In the genomic region with DNA sequence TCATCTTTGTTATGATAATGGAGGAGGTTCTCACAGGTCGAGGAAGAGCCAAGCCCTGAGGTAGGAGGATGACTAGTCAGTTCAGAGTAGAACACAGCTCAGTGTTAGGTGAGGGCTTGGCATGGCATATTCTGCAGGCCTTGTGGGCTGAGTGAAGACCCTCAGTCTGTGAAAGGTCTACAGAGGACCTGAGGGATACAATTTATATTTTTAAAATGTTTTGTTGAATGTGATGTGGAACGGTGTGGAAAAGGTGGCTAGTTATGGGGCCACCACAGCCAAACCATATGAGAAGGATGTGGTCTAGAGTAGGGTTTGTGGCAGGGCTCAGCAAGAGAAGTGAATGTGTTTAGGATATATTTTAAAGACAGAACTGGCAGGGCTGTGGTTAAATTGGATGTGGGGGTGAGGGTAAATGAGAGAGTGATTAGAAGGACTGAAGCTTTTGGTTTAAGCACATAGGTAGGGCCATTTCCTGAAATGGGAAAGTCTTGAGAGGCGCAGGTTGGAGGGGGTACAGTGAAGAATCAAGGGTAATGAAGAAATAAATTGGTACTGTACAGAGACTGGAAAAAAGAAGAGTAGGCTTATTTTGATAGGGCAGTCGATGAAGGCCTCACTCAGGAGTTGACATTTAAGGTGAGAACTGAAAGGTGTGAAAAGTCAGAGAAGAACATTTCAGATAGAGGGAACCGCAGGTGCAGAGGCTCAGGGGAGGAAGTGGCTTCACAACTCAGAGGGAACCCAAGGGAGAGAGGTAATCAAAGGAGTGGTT, we compare ENCODE assay signal across 10 cellular contexts.
A peak's percentile ranks its signal among the peaks of the same experiment; 100 is the strongest.
DNase-seq lines count a peak whose midpoint lies in the region; ATAC-seq, FAIRE-seq and TF ChIP-seq lines count a peak whose summit lies in the region.
"Had no signal": no experiment of that assay in that cellular context is flagged by ENCODE, and none has a peak within 500 bp of the region (broad histone marks: within the 10 kb centered on the region; RNA-seq: fewer than 3 reads in every experiment).

No MANE protein-coding gene starts in this region.

- peaks cover 7 to 8% of the 10 kb centered on the region in 2 donors for H3K36me3 Mint-ChIP-seq in activated T-cell treated with anti-CD3 and anti-CD28 coated beads, Interleukin-2, amount 50 U/mL, for 72 hours (ENCODE audit: insufficient read depth in 2 of 2)
- no peaks in the 10 kb centered on the region for H3K36me3 Mint-ChIP-seq in osteocyte (ENCODE audit: unreplicated experiment)

- no peak for FAIRE-seq in kidney (lab: Jason Lieb, UNC)
- FAIRE-seq: endometrium had no signal

- peak; percentile 83 for ATAC-seq in HG03354 (IDR thresholded peaks at IDR 0.05; ENCODE audit: poor library complexity, severe bottlenecking, unreplicated experiment)
- ATAC-seq in activated T-cell treated with anti-CD3 and anti-CD28 coated beads, Interleukin-2, amount 50 U/mL, for 72 hours (replicated peaks in 1 of 2): peak; percentile 88 to 91

- peak; percentile 6 for DNase-seq in GM20000 (ENCODE audit: low spot score)
- DNase-seq in activated T-cell treated with anti-CD3 and anti-CD28 coated beads, Interleukin-2, amount 50 U/mL, for 72 hours: peak; percentile 71 to 77
- peak in 4 of 6 experiments; percentile 3 to 76 (median 74) for DNase-seq in stimulated activated naive CD4-positive, alpha-beta T cell (lab: John Stamatoyannopoulos, UW)
- no peak for DNase-seq in dermis blood vessel endothelial cell
- DNase-seq in osteocyte (ENCODE audit: extremely low spot score, unreplicated experiment): no peak
- no peak for DNase-seq in HPDE6-E6E7 (ENCODE audit: extremely low spot score)
- no peak for DNase-seq in kidney

- peaks cover 2 to 4% of the 10 kb centered on the region in 2 donors for H3K9me3 Mint-ChIP-seq in activated T-cell treated with anti-CD3 and anti-CD28 coated beads, Interleukin-2, amount 50 U/mL, for 72 hours
- peaks cover 11% of the 10 kb centered on the region for H3K9me3 Mint-ChIP-seq in osteocyte (ENCODE audit: unreplicated experiment)

- H3K4me1 ChIP-seq in kidney (ENCODE audit: control insufficient read depth in 1 of 2, insufficient read depth in 1 of 2, low read depth in 1 of 2, low read length in 2 of 2): no peaks in the 10 kb centered on the region

- peaks cover 2 to 3% of the 10 kb centered on the region in 2 donors for H3K9me3 ChIP-seq in kidney (ENCODE audit: control insufficient read depth in 1 of 2, low read length in 2 of 2)

- TF ChIP-seq CTCF in GM20000 (IDR thresholded peaks at IDR 0.05; ENCODE audit: extremely low read depth, missing control alignments) (no peak), osteocyte (IDR thresholded peaks at IDR 0.05) (no peak), kidney (IDR thresholded peaks at IDR 0.05; ENCODE audit: borderline replicate concordance, extremely low read depth, insufficient read depth) (no peak)

- peak overlapping the region; percentile 33 for H3K27ac Mint-ChIP-seq in activated T-cell treated with anti-CD3 and anti-CD28 coated beads, Interleukin-2, amount 50 U/mL, for 72 hours
- no peak overlapping the region for H3K27ac Mint-ChIP-seq in osteocyte (ENCODE audit: unreplicated experiment)

- H3K36me3 ChIP-seq in kidney (ENCODE audit: control insufficient read depth in 1 of 2, insufficient read depth in 2 of 2, low read length in 2 of 2): no peaks in the 10 kb centered on the region

- H3K4me1 Mint-ChIP-seq in activated T-cell treated with anti-CD3 and anti-CD28 coated beads, Interleukin-2, amount 50 U/mL, for 72 hours (ENCODE audit: low read depth): peaks cover 50% of the 10 kb centered on the region
- no peaks in the 10 kb centered on the region for H3K4me1 Mint-ChIP-seq in osteocyte (ENCODE audit: unreplicated experiment)

- intact Hi-C loops in kidney (cut with DNase I): no loop called here

- H3K27me3 Mint-ChIP-seq in activated T-cell treated with anti-CD3 and anti-CD28 coated beads, Interleukin-2, amount 50 U/mL, for 72 hours (ENCODE audit: low read depth): peaks cover 36% of the 10 kb centered on the region
- peaks cover 4% of the 10 kb centered on the region for H3K27me3 Mint-ChIP-seq in osteocyte (ENCODE audit: unreplicated experiment)

- H3K27ac ChIP-seq in kidney (ENCODE audit: low read depth in 2 of 2, low read length in 2 of 2): no peak overlapping the region

- no peak overlapping the region for H3K9ac ChIP-seq in kidney (ENCODE audit: low read length in 2 of 2)

- peak overlapping the region; percentile 36 to 52 for H3K4me3 Mint-ChIP-seq in activated T-cell treated with anti-CD3 and anti-CD28 coated beads, Interleukin-2, amount 50 U/mL, for 72 hours
- H3K4me3 Mint-ChIP-seq in osteocyte (ENCODE audit: unreplicated experiment): no peak overlapping the region

- H3K4me3 ChIP-seq in kidney (ENCODE audit: low read length in 2 of 2): no peak overlapping the region
- H3K4me3 ChIP-seq: skin epidermis had no signal

Comparison
In these comparisons a context has a peak if more than half of its experiments do, and no peak if none do; other contexts are left out.
1. DNase-seq: peak in GM20000 (single experiment), activated T-cell treated with anti-CD3 and anti-CD28 coated beads, Interleukin-2, amount 50 U/mL, for 72 hours (2 of 2) and stimulated activated naive CD4-positive, alpha-beta T cell (4 of 6); none in dermis blood vessel endothelial cell (single experiment), osteocyte (single experiment), HPDE6-E6E7 (single experiment) and kidney (single experiment).